ENCODE assay signal across 18 cellular contexts in the genomic region with DNA sequence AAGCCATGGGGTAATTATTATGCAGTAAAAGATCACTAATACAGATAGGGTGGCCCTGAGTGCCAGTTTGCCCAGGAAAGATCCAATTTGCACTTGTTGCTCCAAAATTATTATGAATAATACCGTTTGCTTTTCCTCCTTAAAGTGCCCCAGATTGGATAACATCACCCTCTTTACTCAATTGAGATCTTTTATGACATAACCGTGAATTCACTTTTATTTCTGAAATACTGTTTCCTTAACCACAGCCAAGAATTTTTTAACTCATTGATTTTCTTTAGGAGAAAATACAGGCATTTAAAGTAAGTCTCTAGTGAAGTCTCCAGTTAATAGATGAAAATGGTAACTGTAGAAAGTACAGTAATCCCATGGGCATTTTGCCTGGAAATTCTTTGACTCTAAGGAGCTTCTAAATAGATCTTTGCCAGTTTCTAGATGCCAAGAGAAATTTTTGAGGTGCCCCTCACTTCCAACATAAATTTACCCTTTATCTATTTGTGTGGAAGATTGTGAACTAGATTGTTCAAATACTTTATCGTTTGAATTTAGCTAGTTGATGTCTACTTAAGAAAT.
"Had no signal": no experiment of that assay in that cellular context is flagged by ENCODE, and none has a peak within 500 bp of the region (broad histone marks: within the 10 kb centered on the region; RNA-seq: fewer than 3 reads in every experiment).

No MANE protein-coding gene starts in this region.

- H3K9me3 Mint-ChIP-seq: activated CD4-positive, alpha-beta memory T cell treated with anti-CD3 and anti-CD28 coated beads, Interleukin-2, amount 10 ng/mL, durations not matched to agents 7 days and 5 days; activated naive CD4-positive, alpha-beta T cell treated with anti-CD3 and anti-CD28 coated beads for 36 hours; nephron had no signal

- H3K4me3 ChIP-seq: mucosa of descending colon, prostate gland, right lobe of liver, spleen, upper lobe of left lung had no signal

- H3K27ac Mint-ChIP-seq: activated CD4-positive, alpha-beta memory T cell treated with anti-CD3 and anti-CD28 coated beads, Interleukin-2, amount 10 ng/mL, durations not matched to agents 7 days and 5 days; activated naive CD4-positive, alpha-beta T cell treated with anti-CD3 and anti-CD28 coated beads for 36 hours; nephron; T-cell had no signal

- H3K4me1 Mint-ChIP-seq: activated CD4-positive, alpha-beta memory T cell treated with anti-CD3 and anti-CD28 coated beads, Interleukin-2, amount 10 ng/mL, durations not matched to agents 7 days and 5 days; nephron; T-cell had no signal

- ATAC-seq: esophagus mucosa, left colon, mucosa of descending colon, right lobe of liver, T-cell had no signal

- H3K27me3 Mint-ChIP-seq: activated CD4-positive, alpha-beta memory T cell treated with anti-CD3 and anti-CD28 coated beads, Interleukin-2, amount 10 ng/mL, durations not matched to agents 7 days and 5 days; T-cell had no signal

- DNase-seq: activated CD4-positive, alpha-beta memory T cell treated with anti-CD3 and anti-CD28 coated beads, Interleukin-2, amount 10 ng/mL, durations not matched to agents 7 days and 5 days; activated CD8-positive, alpha-beta memory T cell treated with anti-CD3 and anti-CD28 coated beads, Interleukin-2, amount 50 U/mL, for 4 hours; activated naive CD4-positive, alpha-beta T cell treated with anti-CD3 and anti-CD28 coated beads for 36 hours; brain microvascular endothelial cell; foreskin melanocyte; head of caudate nucleus; left colon; mucosa of descending colon; right lobe of liver; spleen; stimulated activated CD4-positive, alpha-beta T cell treated with anti-CD3 and anti-CD28 coated beads, Interleukin-2, amount 100 ng/mL, for 24 hours; stimulated activated naive CD4-positive, alpha-beta T cell treated with Interleukin-2 at 50 U/mL for 16 hours; T-cell; upper lobe of left lung had no signal

- H3K4me1 ChIP-seq: prostate gland, right lobe of liver, spleen, upper lobe of left lung had no signal

- H3K27me3 ChIP-seq: brain microvascular endothelial cell, right lobe of liver, spleen, upper lobe of left lung had no signal

- H3K36me3 ChIP-seq: prostate gland had no signal

- H3K27ac ChIP-seq: brain microvascular endothelial cell, prostate gland, right lobe of liver, spleen, upper lobe of left lung, VCaP had no signal

- H3K4me3 Mint-ChIP-seq: activated CD4-positive, alpha-beta memory T cell treated with anti-CD3 and anti-CD28 coated beads, Interleukin-2, amount 10 ng/mL, durations not matched to agents 7 days and 5 days; activated naive CD4-positive, alpha-beta T cell treated with anti-CD3 and anti-CD28 coated beads for 36 hours; nephron; T-cell had no signal

- H3K9me3 ChIP-seq: mucosa of descending colon, prostate gland, right lobe of liver, spleen, upper lobe of left lung had no signal
